ENCODE assay signal across 24 cellular contexts in the genomic region with DNA sequence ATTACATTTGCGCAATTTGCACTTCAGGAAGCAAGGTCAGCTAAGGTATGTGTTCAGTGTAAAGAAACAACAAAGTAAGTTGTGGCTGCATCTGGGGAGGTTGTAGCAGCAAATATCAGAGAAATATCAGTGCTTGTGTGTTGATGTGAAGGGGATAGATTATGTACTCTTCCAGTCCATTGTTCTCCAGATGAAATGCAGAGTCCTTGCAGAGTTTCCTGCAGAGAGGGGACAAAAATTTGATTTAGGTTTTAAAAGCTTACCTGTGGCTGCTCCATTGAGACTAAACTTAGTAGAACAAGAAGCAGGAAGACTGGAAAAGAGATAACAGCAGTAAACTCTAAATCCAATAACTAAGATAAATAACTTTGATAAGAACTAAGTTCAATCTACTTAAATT.
"Had no signal": no experiment of that assay in that cellular context is flagged by ENCODE, and none has a peak within 500 bp of the region (broad histone marks: within the 10 kb centered on the region; RNA-seq: fewer than 3 reads in every experiment).

No MANE protein-coding gene starts in this region.

- H3K27ac Mint-ChIP-seq: T-cell had no signal

- H3K9ac ChIP-seq: SK-N-SH had no signal

- H3K4me3 Mint-ChIP-seq: T-cell had no signal

- H3K27me3 Mint-ChIP-seq: T-cell had no signal

- ATAC-seq: Panc1, T-cell had no signal

- H3K4me2 ChIP-seq: SK-N-SH had no signal

- H3K27ac ChIP-seq: HL-60, RWPE1 had no signal

- H3K4me1 Mint-ChIP-seq: T-cell had no signal

- H3K9me3 ChIP-seq: SK-N-SH had no signal

- H3K36me3 Mint-ChIP-seq: T-cell had no signal

- DNase-seq: KBM-7, MV-4-11, NCI-H1048, NCI-H1105, NCI-H1417, NCI-H1436 treated with DMSO at 0.1 percent for 48 hours, NCI-H1694, NCI-H187 treated with DMSO at 0.1 percent for 48 hours, NCI-H2029 treated with DMSO at 0.1 percent for 48 hours, NCI-H2171 treated with DMSO at 0.1 percent for 48 hours, NCI-H345, NCI-H446 treated with DMSO at 0.1 percent for 48 hours, NCI-H510A treated with DMSO at 0.1 percent for 48 hours, NCI-H526, NCI-H748 treated with DMSO at 0.1 percent for 48 hours, PC-3, SHP77, SK-N-SH, SW 1271, T-cell had no signal

- FAIRE-seq: HTR-8/SVneo had no signal
